8 cellular contexts compared by ENCODE assay signal in the genomic region with DNA sequence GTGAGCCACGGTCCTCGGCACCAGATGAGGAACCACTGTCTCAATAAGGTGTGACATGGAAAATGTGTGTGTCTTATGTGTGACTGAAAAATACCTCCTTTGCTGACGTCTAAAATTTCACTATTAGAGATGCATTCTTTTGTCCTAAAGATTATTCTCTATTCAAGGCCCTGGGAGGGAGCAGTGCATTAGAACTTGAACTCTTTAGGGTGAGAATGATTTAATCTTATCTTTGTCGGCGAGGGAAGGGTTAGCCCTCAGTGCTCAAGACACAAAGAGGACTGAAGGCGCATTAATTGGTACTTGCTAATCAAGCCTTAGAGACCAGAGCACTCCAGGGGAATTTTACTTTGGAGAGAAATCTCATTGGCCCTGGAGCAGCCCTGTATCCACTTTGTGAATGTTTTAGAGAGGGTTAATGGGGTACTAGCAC. TPM values are rescaled to one million over a fixed set of nuclear protein-coding genes. Genes with fewer than 3 reads are reported as not detected.
DNase-seq lines count a peak whose midpoint lies in the region; ATAC-seq and TF ChIP-seq lines count a peak whose summit lies in the region.

No MANE protein-coding gene starts in this region.

- H3K4me3 ChIP-seq in CD4-positive, alpha-beta memory T cell (ENCODE audit: low read length in 2 of 2), result peak overlapping the region in 1 of 2 donors; percentile 35
- peak overlapping the region; percentile 75 for H3K4me3 ChIP-seq in OCI-LY3 (ENCODE audit: low read length)
- H3K4me3 ChIP-seq in neural progenitor cell, result peak overlapping the region; percentile 54

- TF ChIP-seq CTCF in OCI-LY3 (IDR thresholded peaks at IDR 0.05; ENCODE audit: low read depth, low read length) (no peak), endothelial cell (IDR thresholded peaks at IDR 0.05; ENCODE audit: unreplicated experiment) (no peak), neural progenitor cell (IDR thresholded peaks at IDR 0.05) (no peak)

- intact Hi-C loops in CD4-positive, alpha-beta memory T cell (cut with micrococcal nuclease), result loop anchor here (1.0 to 5.0 kb wide), 4 partner anchors 164 to 999 kb away; a partner anchor contains a TSS

- H3K4me1 ChIP-seq in CD4-positive, alpha-beta memory T cell (ENCODE audit: insufficient read depth, low read length), result peaks cover 21% of the 10 kb centered on the region
- peaks cover 8% of the 10 kb centered on the region; the same call in 1 of the 2 replicates for H3K4me1 ChIP-seq in OCI-LY3 (ENCODE audit: low read length)
- peaks cover 14% of the 10 kb centered on the region for H3K4me1 ChIP-seq in neural progenitor cell

- ATAC-seq in GM19455 (IDR thresholded peaks at IDR 0.05; ENCODE audit: unreplicated experiment) (no peak), HG02885 (IDR thresholded peaks at IDR 0.05; ENCODE audit: poor library complexity, unreplicated experiment) (no peak)

- no peaks in the 10 kb centered on the region for H3K27me3 Mint-ChIP-seq in CD4-positive, alpha-beta memory T cell
- H3K27me3 Mint-ChIP-seq in endothelial cell (ENCODE audit: unreplicated experiment), result peaks cover 1% of the 10 kb centered on the region
- peaks cover 5% of the 10 kb centered on the region for H3K27me3 Mint-ChIP-seq in neural progenitor cell (ENCODE audit: insufficient read depth, low read depth)

- H4K20me1 ChIP-seq in OCI-LY3 (ENCODE audit: insufficient read depth, low read length), result no peaks in the 10 kb centered on the region
- no peaks in the 10 kb centered on the region for H4K20me1 ChIP-seq in neural progenitor cell (ENCODE audit: low read depth)

- H3K4me2 ChIP-seq in OCI-LY3 (ENCODE audit: low read length), result peak overlapping the region; percentile 91
- peak overlapping the region; percentile 88 for H3K4me2 ChIP-seq in neural progenitor cell

- H3K4me1 Mint-ChIP-seq in CD4-positive, alpha-beta memory T cell, result peaks cover 11 to 34% (median 23%) of the 10 kb centered on the region in 4 donors
- H3K4me1 Mint-ChIP-seq in endothelial cell (ENCODE audit: unreplicated experiment) (no peaks in the 10 kb centered on the region), neural progenitor cell (peaks cover 13% of the 10 kb centered on the region)

- POLR2A ChIA-PET in CD4-positive, alpha-beta memory T cell (lab: Charles Lee; ENCODE audit: partially characterized antibody), result no interaction called here

- peak overlapping the region; percentile 7 to 88 (median 73) for H3K27ac Mint-ChIP-seq in CD4-positive, alpha-beta memory T cell
- H3K27ac Mint-ChIP-seq in endothelial cell (ENCODE audit: unreplicated experiment) (no peak overlapping the region), neural progenitor cell (no peak overlapping the region)

- H3K9me3 ChIP-seq in CD4-positive, alpha-beta memory T cell (ENCODE audit: control insufficient read depth in 1 of 2, low read length in 2 of 2), result no peaks in the 10 kb centered on the region
- H3K9me3 ChIP-seq in OCI-LY3 (ENCODE audit: insufficient read depth, low read length) (no peaks in the 10 kb centered on the region), neural progenitor cell (ENCODE audit: low read depth) (no peaks in the 10 kb centered on the region)

- no peaks in the 10 kb centered on the region for H3K36me3 ChIP-seq in CD4-positive, alpha-beta memory T cell (ENCODE audit: insufficient read depth, low read length)
- H3K36me3 ChIP-seq in OCI-LY3 (replicated peaks; ENCODE audit: low read depth, low read length) (no peaks in the 10 kb centered on the region), neural progenitor cell (no peaks in the 10 kb centered on the region)

- no peak for DNase-seq in CD4-positive, alpha-beta memory T cell
- DNase-seq in endothelial cell (ENCODE audit: low spot score) (no peak), neural progenitor cell (ENCODE audit: low spot score) (peak; percentile 22), NCI-H748 treated with DMSO at 0.1 percent for 48 hours (lab: John Stamatoyannopoulos, UW) (no peak), dermis blood vessel endothelial cell (no peak)

- H3K4me3 Mint-ChIP-seq in CD4-positive, alpha-beta memory T cell, result peak overlapping the region; percentile 74 to 90 (median 86)
- peak overlapping the region; percentile 69 for H3K4me3 Mint-ChIP-seq in endothelial cell (ENCODE audit: unreplicated experiment)
- H3K4me3 Mint-ChIP-seq in neural progenitor cell, result peak overlapping the region; percentile 84

- H3K36me3 Mint-ChIP-seq in CD4-positive, alpha-beta memory T cell, result peaks cover 13 to 32% of the 10 kb centered on the region in 2 donors
- H3K36me3 Mint-ChIP-seq in endothelial cell (ENCODE audit: low read depth, unreplicated experiment), result no peaks in the 10 kb centered on the region
- H3K36me3 Mint-ChIP-seq in neural progenitor cell, result no peaks in the 10 kb centered on the region

- peaks cover 0 to 4% (median 0%) of the 10 kb centered on the region in 8 donors for H3K9me3 Mint-ChIP-seq in CD4-positive, alpha-beta memory T cell
- H3K9me3 Mint-ChIP-seq in endothelial cell (ENCODE audit: unreplicated experiment) (no peaks in the 10 kb centered on the region), neural progenitor cell (no peaks in the 10 kb centered on the region)

- H3K27me3 ChIP-seq in CD4-positive, alpha-beta memory T cell (ENCODE audit: insufficient read depth, low read length), result no peaks in the 10 kb centered on the region
- H3K27me3 ChIP-seq in OCI-LY3 (ENCODE audit: low read depth, low read length) (peaks cover 31% of the 10 kb centered on the region), neural progenitor cell (peaks cover 41% of the 10 kb centered on the region)

- H3K79me2 ChIP-seq in OCI-LY3 (ENCODE audit: low read length), result no peaks in the 10 kb centered on the region
- H3K79me2 ChIP-seq in neural progenitor cell (ENCODE audit: low read depth), result no peaks in the 10 kb centered on the region

- H3F3A ChIP-seq in neural progenitor cell (ENCODE audit: low read depth), result peaks cover 4% of the 10 kb centered on the region

- H3K27ac ChIP-seq in CD4-positive, alpha-beta memory T cell (ENCODE audit: low read depth, low read length), result peak overlapping the region; percentile 50
- H3K27ac ChIP-seq in OCI-LY3 (ENCODE audit: low read length), result no peak overlapping the region
- no peak overlapping the region for H3K27ac ChIP-seq in neural progenitor cell

- H2AFZ ChIP-seq in OCI-LY3 (ENCODE audit: low read depth, low read length) (no peak overlapping the region; the same call in 1 of the 2 replicates), neural progenitor cell (replicated peaks) (peak overlapping the region; percentile 98)

- CTCF ChIA-PET in CD4-positive, alpha-beta memory T cell (lab: Charles Lee; ENCODE audit: partially characterized antibody), result interaction anchor here (0.6 to 2.3 kb wide), 2 partner anchors 10 to 265 kb away, joined by 4 to 15 read pairs; no protein-coding TSS in a partner anchor

- peak overlapping the region; percentile 33 for H3K9ac ChIP-seq in OCI-LY3 (ENCODE audit: low read length)
- no peak overlapping the region for H3K9ac ChIP-seq in neural progenitor cell

RNA-seq across cellular contexts. Expression of a gene that starts 29.8 kb away (rescaled TPM):
- not detected for total RNA-seq in CD4-positive, alpha-beta memory T cell
- polyA plus RNA-seq in CD4-positive, alpha-beta memory T cell, result not detected
- total RNA-seq in endothelial cell (ENCODE audit: unreplicated experiment), result not detected
- total RNA-seq in neural progenitor cell (ENCODE audit: low replicate concordance), result not detected in 2 replicates
- total RNA-seq in dermis blood vessel endothelial cell, result not detected in 2 replicates

Comparison
In these comparisons a context has a peak if more than half of its experiments do, and no peak if none do; other contexts are left out.
1. H3K27ac Mint-ChIP-seq: peak in CD4-positive, alpha-beta memory T cell (7 of 7); none in endothelial cell (single experiment) and neural progenitor cell (single experiment).
2. Peak in every context shown above with its lines, with median percentiles within 50 percentile points of each other: H3K4me3 Mint-ChIP-seq.